In the genomic region with DNA sequence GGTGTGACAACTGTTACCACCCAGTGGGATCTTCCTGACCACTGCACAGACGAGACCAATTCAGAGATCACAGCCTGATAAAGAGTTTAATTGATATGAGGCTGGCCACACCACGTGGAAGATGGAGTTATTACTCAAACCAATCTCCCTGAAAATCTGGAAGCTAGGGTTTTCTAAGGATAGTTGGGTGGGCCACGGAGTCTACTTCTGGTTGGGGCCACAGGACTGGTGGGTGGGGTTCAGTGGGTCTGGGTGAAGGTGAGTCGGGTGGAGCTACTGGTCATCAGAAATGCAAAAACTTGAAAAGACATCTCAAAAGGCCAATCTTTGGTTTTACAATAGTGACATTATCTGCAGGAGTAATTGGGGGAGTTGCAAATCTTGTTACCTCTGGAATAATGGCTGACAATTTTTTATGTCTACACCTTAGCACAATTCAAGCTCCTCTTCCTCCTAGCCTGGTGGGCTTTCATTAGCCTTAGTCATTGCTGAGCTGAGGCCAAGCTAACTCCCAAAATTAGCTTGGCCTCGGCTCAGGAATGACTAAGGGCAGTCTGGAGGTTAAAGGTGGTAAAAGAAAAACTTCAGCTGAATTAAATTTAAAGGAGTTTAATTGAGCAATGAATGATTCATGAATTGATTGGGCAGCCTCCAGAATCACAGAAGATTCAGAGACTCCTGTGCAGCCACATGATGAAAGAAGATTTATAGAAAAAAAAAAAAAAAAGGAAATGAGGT, we compare ENCODE assay signal across 29 cellular contexts. TPM values are rescaled to one million over a fixed set of nuclear protein-coding genes. Genes with fewer than 3 reads are reported as not detected.
DNase-seq lines count a peak whose midpoint lies in the region; ATAC-seq and TF ChIP-seq lines count a peak whose summit lies in the region.
"Had no signal": no experiment of that assay in that cellular context is flagged by ENCODE, and none has a peak within 500 bp of the region (broad histone marks: within the 10 kb centered on the region; RNA-seq: fewer than 3 reads in every experiment).

No MANE protein-coding gene starts in this region.

- H3K27me3 Mint-ChIP-seq in chondrocyte (ENCODE audit: low read depth), result peaks cover 26% of the 10 kb centered on the region

- no peak overlapping the region for H3K14ac ChIP-seq in trophoblast cell (ENCODE audit: low read length)

- H3K27ac ChIP-seq in trophoblast cell (ENCODE audit: low read depth, low read length), result no peak overlapping the region
- H3K27ac ChIP-seq: BLaER1 treated with 17β-estradiol and CSF1 and Interleukin-3, amounts not matched to agents 10 nM and 100 nM; body of pancreas; esophagus muscularis mucosa; transverse colon had no signal

- H3K9me3 Mint-ChIP-seq in chondrocyte (ENCODE audit: low read depth), result peaks cover 5% of the 10 kb centered on the region
- H3K9me3 Mint-ChIP-seq: effector memory CD8-positive, alpha-beta T cell had no signal

- H3K27me3 ChIP-seq in MG63 (peaks cover 2% of the 10 kb centered on the region; the same call in 1 of the 2 replicates), trophoblast cell (ENCODE audit: insufficient read depth, low read length) (no peaks in the 10 kb centered on the region)
- H3K27me3 ChIP-seq: BLaER1 treated with 17β-estradiol and CSF1 and Interleukin-3, amounts not matched to agents 10 nM and 100 nM; body of pancreas; esophagus muscularis mucosa; transverse colon had no signal

- H3K4me2 ChIP-seq in trophoblast cell (ENCODE audit: low read length), result no peak overlapping the region
- H3K4me2 ChIP-seq: BLaER1 treated with 17β-estradiol and CSF1 and Interleukin-3, amounts not matched to agents 10 nM and 100 nM had no signal

- H2BK5ac ChIP-seq in trophoblast cell (ENCODE audit: low read depth, low read length, poor library complexity), result no peak overlapping the region

- H4K8ac ChIP-seq in trophoblast cell (ENCODE audit: low read depth, low read length), result no peak overlapping the region

- peak overlapping the region; percentile 10 for H3K27ac Mint-ChIP-seq in chondrocyte (ENCODE audit: unreplicated experiment)
- H3K27ac Mint-ChIP-seq: activated CD8-positive, alpha-beta memory T cell treated with anti-CD3 and anti-CD28 coated beads, Interleukin-2, amount 10 ng/mL, durations not matched to agents 7 days and 5 days; activated naive CD8-positive, alpha-beta T cell; effector memory CD8-positive, alpha-beta T cell; naive thymus-derived CD8-positive, alpha-beta T cell; stimulated activated naive CD8-positive, alpha-beta T cell treated with anti-CD3 and anti-CD28 coated beads, Interleukin-15, Interleukin-2, amounts not matched to agents 100 ng/mL and 50 ng/mL, for 24 hours had no signal

- no peak overlapping the region for H3K18ac ChIP-seq in trophoblast cell (ENCODE audit: low read length)

- no CpG with 5 or more reads among the region's 5 CpGs for WGBS in trophoblast cell (ENCODE audit: extremely low coverage, insufficient coverage, insufficient read length)

- H3K79me2 ChIP-seq in trophoblast cell (ENCODE audit: control insufficient read depth, insufficient read depth, low read length, poor library complexity), result no peaks in the 10 kb centered on the region

- no peak overlapping the region for H2BK120ac ChIP-seq in trophoblast cell (ENCODE audit: insufficient read depth, low read length, poor library complexity)

- DNase-seq in AG08395 (ENCODE audit: low spot score) (peak; percentile 39), MG63 (peak; percentile 67), chondrocyte (ENCODE audit: low spot score) (no peak), omental fat pad (ENCODE audit: low spot score) (no peak), trophoblast cell (no peak), activated gamma-delta T cell treated with Interleukin-2 at 50 U/mL for 16 hours (no peak)
- DNase-seq in activated naive CD4-positive, alpha-beta T cell treated with Interleukin-2 at 50 U/mL for 16 hours, result no peak
- DNase-seq: activated CD4-positive, alpha-beta T cell treated with anti-CD3 and anti-CD28 coated beads for 48 hours; activated CD8-positive, alpha-beta memory T cell treated with anti-CD3 and anti-CD28 coated beads, Interleukin-2, amount 10 ng/mL, durations not matched to agents 7 days and 5 days; body of pancreas; effector memory CD8-positive, alpha-beta T cell; head of caudate nucleus; left colon; naive thymus-derived CD8-positive, alpha-beta T cell; NCI-H1105; NCI-H2029 treated with DMSO at 0.1 percent for 48 hours; NCI-H345; NCI-H774; stimulated activated CD4-positive, alpha-beta T cell treated with anti-CD3 and anti-CD28 coated beads, Interleukin-12 subunit alpha, Interleukin-12 subunit beta, amount 100 ng/mL, for 4 hours; transverse colon had no signal

- TF ChIP-seq CTCF in chondrocyte (IDR thresholded peaks at IDR 0.05), result no peak
- TF ChIP-seq CTCF in omental fat pad (IDR thresholded peaks at IDR 0.05), result no peak

- no peak overlapping the region for H3K23ac ChIP-seq in trophoblast cell (ENCODE audit: low read length)

- peaks cover 10% of the 10 kb centered on the region for H3K9me3 ChIP-seq in MG63
- no peaks in the 10 kb centered on the region for H3K9me3 ChIP-seq in trophoblast cell (ENCODE audit: insufficient read depth, low read depth, low read length)
- H3K9me3 ChIP-seq: body of pancreas, esophagus muscularis mucosa, transverse colon had no signal

- no peak overlapping the region for H4K91ac ChIP-seq in trophoblast cell (ENCODE audit: low read depth, low read length)

- H3K36me3 Mint-ChIP-seq in chondrocyte (ENCODE audit: low read depth), result peaks cover 3% of the 10 kb centered on the region
- H3K36me3 Mint-ChIP-seq: activated CD8-positive, alpha-beta memory T cell treated with anti-CD3 and anti-CD28 coated beads, Interleukin-2, amount 10 ng/mL, durations not matched to agents 7 days and 5 days; activated naive CD8-positive, alpha-beta T cell had no signal

- ATAC-seq in omental fat pad (ENCODE audit: low FRiP score) (peak; percentile 32), GM18498 (IDR thresholded peaks at IDR 0.05; ENCODE audit: unreplicated experiment) (no peak)
- ATAC-seq: activated CD8-positive, alpha-beta memory T cell treated with anti-CD3 and anti-CD28 coated beads, Interleukin-2, amount 10 ng/mL, durations not matched to agents 7 days and 5 days; body of pancreas; effector memory CD8-positive, alpha-beta T cell; HCT116; left colon; naive thymus-derived CD8-positive, alpha-beta T cell; Right ventricle myocardium inferior had no signal

- H2AK5ac ChIP-seq in trophoblast cell (ENCODE audit: low read length), result no peak overlapping the region

- H3K36me3 ChIP-seq in MG63, result no peaks in the 10 kb centered on the region
- H3K36me3 ChIP-seq in trophoblast cell (ENCODE audit: control insufficient read depth in 1 of 2, insufficient read depth in 2 of 2, low read length in 2 of 2), result no peaks in the 10 kb centered on the region
- H3K36me3 ChIP-seq: BLaER1 treated with 17β-estradiol and CSF1 and Interleukin-3, amounts not matched to agents 10 nM and 100 nM; esophagus muscularis mucosa; transverse colon had no signal

- no peak overlapping the region for H2AFZ ChIP-seq in trophoblast cell (ENCODE audit: insufficient read depth, low read length, poor library complexity)

- H4K12ac ChIP-seq in trophoblast cell (ENCODE audit: low read depth, low read length), result no peak overlapping the region

- H2BK12ac ChIP-seq in trophoblast cell (ENCODE audit: low read length), result no peak overlapping the region

- H3K4me1 Mint-ChIP-seq in chondrocyte (ENCODE audit: low read depth), result peaks cover 11% of the 10 kb centered on the region
- H3K4me1 Mint-ChIP-seq: activated CD8-positive, alpha-beta memory T cell treated with anti-CD3 and anti-CD28 coated beads, Interleukin-2, amount 10 ng/mL, durations not matched to agents 7 days and 5 days; naive thymus-derived CD8-positive, alpha-beta T cell had no signal

- H3K4me3 Mint-ChIP-seq in chondrocyte (ENCODE audit: unreplicated experiment), result no peak overlapping the region
- H3K4me3 Mint-ChIP-seq: activated CD8-positive, alpha-beta memory T cell treated with anti-CD3 and anti-CD28 coated beads, Interleukin-2, amount 10 ng/mL, durations not matched to agents 7 days and 5 days; activated naive CD8-positive, alpha-beta T cell; effector memory CD8-positive, alpha-beta T cell; naive thymus-derived CD8-positive, alpha-beta T cell; stimulated activated naive CD8-positive, alpha-beta T cell treated with anti-CD3 and anti-CD28 coated beads, Interleukin-15, Interleukin-2, amounts not matched to agents 100 ng/mL and 50 ng/mL, for 24 hours had no signal

- peaks cover 4 to 17% of the 10 kb centered on the region in 2 experiments for H3K4me1 ChIP-seq in trophoblast cell (ENCODE audit: control insufficient read depth in 1 of 2, insufficient read depth in 2 of 2, low read length in 2 of 2)
- H3K4me1 ChIP-seq: BLaER1 treated with 17β-estradiol and CSF1 and Interleukin-3, amounts not matched to agents 10 nM and 100 nM; body of pancreas; transverse colon had no signal

- H3K4ac ChIP-seq in trophoblast cell (ENCODE audit: low read depth, low read length), result no peak overlapping the region

- H3K9ac ChIP-seq in trophoblast cell (ENCODE audit: low read length), result no peak overlapping the region
- H3K9ac ChIP-seq: BLaER1 treated with 17β-estradiol and CSF1 and Interleukin-3, amounts not matched to agents 10 nM and 100 nM had no signal

- H3K4me3 ChIP-seq in MG63 (no peak overlapping the region), trophoblast cell (ENCODE audit: low read depth, low read length) (no peak overlapping the region)
- H3K4me3 ChIP-seq: BLaER1 treated with 17β-estradiol and CSF1 and Interleukin-3, amounts not matched to agents 10 nM and 100 nM; body of pancreas; esophagus muscularis mucosa; transverse colon had no signal

- no peaks in the 10 kb centered on the region for H3K79me1 ChIP-seq in trophoblast cell (ENCODE audit: low read length)

RNA-seq across cellular contexts. Expression of a gene that starts 13.1 kb away (rescaled TPM):
- 0.54 and 0.86 TPM in 2 replicates for total RNA-seq in MG63 (2014; rRNA removed; shearing (Covaris generic); ENCODE audit: low replicate concordance)
- total RNA-seq in chondrocyte, result 1.9 to 33.4 TPM (median 31.9 TPM) in 3 replicates
- total RNA-seq in omental fat pad, result 100 to 1,000 TPM; 127 to 489 (median 243) TPM
- 11.5 and 12.2 TPM in 2 replicates for polyA plus RNA-seq in trophoblast cell (2013)
- total RNA-seq: HT-29; LHCN-M2; naive thymus-derived CD8-positive, alpha-beta T cell had no signal
- polyA plus RNA-seq: naive thymus-derived CD8-positive, alpha-beta T cell had no signal

Comparison
In these comparisons a context has a peak if more than half of its experiments do, and no peak if none do; other contexts are left out.
1. DNase-seq: peak in AG08395 (single experiment) and MG63 (single experiment); none in chondrocyte (single experiment), omental fat pad (single experiment), trophoblast cell (0 of 2), activated gamma-delta T cell treated with Interleukin-2 at 50 U/mL for 16 hours (single experiment) and activated naive CD4-positive, alpha-beta T cell treated with Interleukin-2 at 50 U/mL for 16 hours (single experiment).